19 cellular contexts compared by ENCODE assay signal in genomic region chr6:118103381-118104105, GRCh38.
A peak's percentile ranks its signal among the peaks of the same experiment; 100 is the strongest.
DNase-seq lines count a peak whose midpoint lies in the region; ATAC-seq and TF ChIP-seq lines count a peak whose summit lies in the region.
"Had no signal": no experiment of that assay in that cellular context is flagged by ENCODE, and none has a peak within 500 bp of the region (broad histone marks: within the 10 kb centered on the region; RNA-seq: fewer than 3 reads in every experiment).

No MANE protein-coding gene starts in this region.

- H3K4me1 ChIP-seq in right atrium auricular region, result peaks cover 0 to 4% of the 10 kb centered on the region in 2 donors
- H3K4me1 ChIP-seq in heart right ventricle, result peaks cover 0 to 24% (median 3%) of the 10 kb centered on the region in 9 donors
- H3K4me1 ChIP-seq in neuronal stem cell (ENCODE audit: control insufficient read depth in 2 of 2, insufficient read depth in 1 of 2, low read depth in 1 of 2, low read length in 2 of 2), result peaks cover 2 to 15% of the 10 kb centered on the region in 2 donors
- H3K4me1 ChIP-seq: BE2C had no signal

- TF ChIP-seq CTCF in right atrium auricular region (IDR thresholded peaks at IDR 0.05) (no peak), heart right ventricle (IDR thresholded peaks at IDR 0.05) (no peak), RWPE1 (conservative IDR thresholded peaks at IDR 0.05; ENCODE audit: low read depth) (no peak)

- H2BK5ac ChIP-seq in neuronal stem cell (ENCODE audit: low read length), result no peak overlapping the region

- no peak overlapping the region for H3K4ac ChIP-seq in neuronal stem cell (ENCODE audit: low read length)

- no peak overlapping the region for H3K27ac Mint-ChIP-seq in activated naive CD4-positive, alpha-beta T cell treated with anti-CD3 and anti-CD28 coated beads, Interleukin-2, amount 50 U/mL, for 72 hours

- H3K27ac ChIP-seq in right atrium auricular region (no peak overlapping the region), heart right ventricle (peak overlapping the region in 9 of 10 donors; percentile 3 to 67 (median 41)), neuronal stem cell (replicated peaks; ENCODE audit: low read length) (no peak overlapping the region), RWPE1 (no peak overlapping the region)

- ATAC-seq in Right ventricle myocardium superior (ENCODE audit: poor library complexity), result peak; percentile 90
- ATAC-seq in heart right ventricle, result peak in 7 of 8 donors; percentile 37 to 86 (median 78)
- no peak for ATAC-seq in activated naive CD4-positive, alpha-beta T cell treated with anti-CD3 and anti-CD28 coated beads, Interleukin-2, amount 50 U/mL, for 72 hours
- ATAC-seq in HG02852 (IDR thresholded peaks at IDR 0.05; ENCODE audit: unreplicated experiment), result no peak

- H3K9ac ChIP-seq in neuronal stem cell (ENCODE audit: low read depth, low read length, poor library complexity), result peak overlapping the region; percentile 7
- H3K9ac ChIP-seq: SK-N-SH had no signal

- intact Hi-C loops in Right ventricle myocardium superior (cut with DNase I), result no loop called here
- intact Hi-C loops in heart right ventricle (cut with DNase I), result no loop called here

- no peak overlapping the region for H2BK120ac ChIP-seq in neuronal stem cell (ENCODE audit: low read depth, low read length)

- H3K23ac ChIP-seq in neuronal stem cell (ENCODE audit: low read depth, low read length, poor library complexity), result no peak overlapping the region

- no peak overlapping the region for H2BK15ac ChIP-seq in neuronal stem cell (ENCODE audit: low read length)

- no peak overlapping the region for H4K8ac ChIP-seq in neuronal stem cell (ENCODE audit: low read depth, low read length)

- H3K9me3 Mint-ChIP-seq in activated naive CD4-positive, alpha-beta T cell treated with anti-CD3 and anti-CD28 coated beads, Interleukin-2, amount 50 U/mL, for 72 hours, result peaks cover 0 to 13% of the 10 kb centered on the region in 2 donors

- no peaks in the 10 kb centered on the region for H3K9me3 ChIP-seq in right atrium auricular region
- peaks cover 0 to 11% (median 0%) of the 10 kb centered on the region in 11 donors for H3K9me3 ChIP-seq in heart right ventricle
- H3K9me3 ChIP-seq in neuronal stem cell (replicated peaks in 1 of 2; ENCODE audit: control insufficient read depth in 2 of 2, insufficient read depth in 1 of 2, low read depth in 1 of 2, low read length in 2 of 2), result peaks cover 4 to 10% of the 10 kb centered on the region in 2 donors
- H3K9me3 ChIP-seq: BE2C, SK-N-SH had no signal

- no peak overlapping the region for H2AK5ac ChIP-seq in neuronal stem cell (ENCODE audit: low read depth, low read length)

- H3K4me3 ChIP-seq in right atrium auricular region, result no peak overlapping the region
- no peak overlapping the region for H3K4me3 ChIP-seq in heart right ventricle
- H3K4me3 ChIP-seq in neuronal stem cell (ENCODE audit: low read length in 2 of 2), result no peak overlapping the region

- CTCF ChIA-PET in RWPE1 (lab: Yijun Ruan, JAX), result no interaction called here

- POLR2A ChIA-PET in RWPE1 (lab: Yijun Ruan, JAX; ENCODE audit: low non-redundant PET), result no interaction called here

- H3K14ac ChIP-seq in neuronal stem cell (ENCODE audit: low read length), result no peak overlapping the region

- DNase-seq in Right ventricle myocardium superior, result no peak
- DNase-seq in right atrium auricular region (ENCODE audit: low spot score), result no peak
- peak in 1 of 2 donors; percentile 7 for DNase-seq in heart right ventricle
- DNase-seq in neuronal stem cell (ENCODE audit: low spot score), result no peak
- DNase-seq in RWPE1 (ENCODE audit: low spot score), result no peak
- no peak for DNase-seq in activated naive CD4-positive, alpha-beta T cell treated with anti-CD3 and anti-CD28 coated beads, Interleukin-2, amount 50 U/mL, for 72 hours (ENCODE audit: low spot score in 2 of 2)
- DNase-seq: 8988T; ACHN; BE2C; CD4-positive, CD25-positive, alpha-beta regulatory T cell; H7; KBM-7; NCI-H1105 treated with DMSO at 0.1 percent for 48 hours; NCI-H146; NCI-H1930; NCI-H2107; NCI-H446 treated with DMSO at 0.1 percent for 48 hours; SK-N-SH had no signal

- H3K18ac ChIP-seq in neuronal stem cell (ENCODE audit: low read length), result no peak overlapping the region

- H3K27me3 ChIP-seq in right atrium auricular region (no peaks in the 10 kb centered on the region), heart right ventricle (no peaks in the 10 kb centered on the region), neuronal stem cell (ENCODE audit: control insufficient read depth in 3 of 3, insufficient read depth in 3 of 3, low read depth in 1 of 3, low read length in 3 of 3) (no peaks in the 10 kb centered on the region)
- H3K27me3 ChIP-seq: BE2C had no signal

- no peak overlapping the region for H4K91ac ChIP-seq in neuronal stem cell (ENCODE audit: low read depth, low read length, poor library complexity)

- WGBS in heart right ventricle, 2 donors, result 60 to 66% methylated on average over 5 of the region's 5 CpGs
- no CpG with 5 or more reads among the region's 5 CpGs for WGBS in neuronal stem cell (ENCODE audit: extremely low coverage in 2 of 2, insufficient read length in 2 of 2, insufficient replicate concordance in 1 of 2), 2 donors

- H3K36me3 Mint-ChIP-seq in activated naive CD4-positive, alpha-beta T cell treated with anti-CD3 and anti-CD28 coated beads, Interleukin-2, amount 50 U/mL, for 72 hours, result no peaks in the 10 kb centered on the region
- H3K36me3 Mint-ChIP-seq: CD4-positive, CD25-positive, alpha-beta regulatory T cell had no signal

- no peak overlapping the region for H3K4me2 ChIP-seq in neuronal stem cell (ENCODE audit: insufficient read depth, low read length, poor library complexity, severe bottlenecking)
- H3K4me2 ChIP-seq: SK-N-SH had no signal

- H3K36me3 ChIP-seq in right atrium auricular region (no peaks in the 10 kb centered on the region), heart right ventricle (no peaks in the 10 kb centered on the region), neuronal stem cell (replicated peaks in 1 of 2; ENCODE audit: control insufficient read depth in 2 of 2, insufficient read depth in 2 of 2, low read length in 2 of 2) (no peaks in the 10 kb centered on the region)
- H3K36me3 ChIP-seq: BE2C had no signal

- H2BK12ac ChIP-seq in neuronal stem cell (ENCODE audit: low read length), result no peak overlapping the region

- H2AFZ ChIP-seq in neuronal stem cell (ENCODE audit: low read length), result no peak overlapping the region

- H3K79me1 ChIP-seq in neuronal stem cell (ENCODE audit: low read depth, low read length), result no peaks in the 10 kb centered on the region

Comparison
In these comparisons a context has a peak if more than half of its experiments do, and no peak if none do; other contexts are left out.
1. H3K27ac ChIP-seq: peak in heart right ventricle (9 of 10); none in right atrium auricular region (0 of 2), neuronal stem cell (single experiment) and RWPE1 (single experiment).
2. ATAC-seq: peak in Right ventricle myocardium superior (single experiment) and heart right ventricle (7 of 8); none in activated naive CD4-positive, alpha-beta T cell treated with anti-CD3 and anti-CD28 coated beads, Interleukin-2, amount 50 U/mL, for 72 hours (0 of 2) and HG02852 (single experiment).